ENCODE assay signal across 10 cellular contexts in genomic region chr2:102235491-102235890, GRCh38. TPM values are rescaled to one million over a fixed set of nuclear protein-coding genes. Genes with fewer than 3 reads are reported as not detected.
DNase-seq lines count a peak whose midpoint lies in the region; ATAC-seq and TF ChIP-seq lines count a peak whose summit lies in the region.
"Had no signal": no experiment of that assay in that cellular context is flagged by ENCODE, and none has a peak within 500 bp of the region (broad histone marks: within the 10 kb centered on the region; RNA-seq: fewer than 3 reads in every experiment).

No MANE protein-coding gene starts in this region.

- no peak overlapping the region for H3K27ac ChIP-seq in MM.1S (ENCODE audit: low read length)
- H3K27ac ChIP-seq in neutrophil = peak overlapping the region; percentile 33
- no peak overlapping the region for H3K27ac ChIP-seq in effector memory CD4-positive, alpha-beta T cell (ENCODE audit: insufficient read depth, low read length, poor library complexity, severe bottlenecking)

- H3K4me1 Mint-ChIP-seq in activated CD4-positive, alpha-beta T cell treated with anti-CD3 and anti-CD28 coated beads, Interleukin-2, amount 10 ng/mL, durations not matched to agents 24 days and 14 days = peaks cover 36% of the 10 kb centered on the region
- peaks cover 29% of the 10 kb centered on the region for H3K4me1 Mint-ChIP-seq in activated CD4-positive, alpha-beta T cell treated with anti-CD3 and anti-CD28 coated beads, Interleukin-2, amount 10 ng/mL, durations not matched to agents 7 days and 5 days
- H3K4me1 Mint-ChIP-seq in dendritic cell treated with granulocyte-macrophage colony-stimulating factor and Interleukin-4, amounts not matched to agents 40 ng/mL and 50 ng/mL, for 4 days (ENCODE audit: low read depth) = peaks cover 51% of the 10 kb centered on the region

- H3K79me2 ChIP-seq in MM.1S (ENCODE audit: low read length) = no peaks in the 10 kb centered on the region

- TF ChIP-seq CTCF in MM.1S (IDR thresholded peaks at IDR 0.05; ENCODE audit: low read length) (peak; percentile 28), neutrophil (IDR thresholded peaks at IDR 0.05) (peak; percentile 38)

- no peaks in the 10 kb centered on the region for H3K9me2 ChIP-seq in MM.1S (replicated peaks; ENCODE audit: insufficient read depth, low read length)

- H3K27ac Mint-ChIP-seq in activated CD4-positive, alpha-beta T cell treated with anti-CD3 and anti-CD28 coated beads, Interleukin-2, amount 10 ng/mL, durations not matched to agents 24 days and 14 days = no peak overlapping the region
- no peak overlapping the region for H3K27ac Mint-ChIP-seq in activated CD4-positive, alpha-beta T cell treated with anti-CD3 and anti-CD28 coated beads, Interleukin-2, amount 10 ng/mL, durations not matched to agents 7 days and 5 days
- H3K27ac Mint-ChIP-seq in dendritic cell treated with granulocyte-macrophage colony-stimulating factor and Interleukin-4, amounts not matched to agents 40 ng/mL and 50 ng/mL, for 4 days = peak overlapping the region; percentile 55
- H3K27ac Mint-ChIP-seq: CD8-positive, alpha-beta memory T cell had no signal

- H2AFZ ChIP-seq in MM.1S (ENCODE audit: low read length) = no peak overlapping the region

- H3K4me3 Mint-ChIP-seq in activated CD4-positive, alpha-beta T cell treated with anti-CD3 and anti-CD28 coated beads, Interleukin-2, amount 10 ng/mL, durations not matched to agents 24 days and 14 days = no peak overlapping the region
- H3K4me3 Mint-ChIP-seq in activated CD4-positive, alpha-beta T cell treated with anti-CD3 and anti-CD28 coated beads, Interleukin-2, amount 10 ng/mL, durations not matched to agents 7 days and 5 days = no peak overlapping the region
- no peak overlapping the region for H3K4me3 Mint-ChIP-seq in dendritic cell treated with granulocyte-macrophage colony-stimulating factor and Interleukin-4, amounts not matched to agents 40 ng/mL and 50 ng/mL, for 4 days
- H3K4me3 Mint-ChIP-seq: CD8-positive, alpha-beta memory T cell had no signal

- H3K27me3 ChIP-seq in MM.1S (replicated peaks; ENCODE audit: insufficient read depth, low read length) (no peaks in the 10 kb centered on the region), neutrophil (no peaks in the 10 kb centered on the region)
- no peaks in the 10 kb centered on the region for H3K27me3 ChIP-seq in effector memory CD4-positive, alpha-beta T cell (replicated peaks; ENCODE audit: control insufficient read depth, insufficient read depth, low read length, poor library complexity, severe bottlenecking)

- intact Hi-C loops in activated CD4-positive, alpha-beta T cell treated with anti-CD3 and anti-CD28 coated beads, Interleukin-2, amount 10 ng/mL, durations not matched to agents 24 days and 14 days (cut with micrococcal nuclease) = loop anchor here (2.0 kb wide), 1 partner anchor 207 kb away; no protein-coding TSS in a partner anchor
- intact Hi-C loops in dendritic cell treated with granulocyte-macrophage colony-stimulating factor and Interleukin-4, amounts not matched to agents 40 ng/mL and 50 ng/mL, for 4 days (cut with micrococcal nuclease) = no loop called here

- H3K4me3 ChIP-seq in MM.1S (ENCODE audit: low read length) (no peak overlapping the region), neutrophil (ENCODE audit: low read depth in 1 of 2, low read length in 1 of 2) (no peak overlapping the region)
- no peak overlapping the region for H3K4me3 ChIP-seq in effector memory CD4-positive, alpha-beta T cell (ENCODE audit: insufficient read depth, low read depth, low read length, poor library complexity, severe bottlenecking)

- no peaks in the 10 kb centered on the region for H3K36me3 ChIP-seq in MM.1S (replicated peaks; ENCODE audit: insufficient read depth, low read length)
- no peaks in the 10 kb centered on the region for H3K36me3 ChIP-seq in neutrophil
- no peaks in the 10 kb centered on the region for H3K36me3 ChIP-seq in effector memory CD4-positive, alpha-beta T cell (ENCODE audit: control insufficient read depth, insufficient read depth, low read length)

- no peak overlapping the region for H3K4me2 ChIP-seq in MM.1S (ENCODE audit: low read depth, low read length)

- H3K4me1 ChIP-seq in MM.1S (ENCODE audit: low read length) = peaks cover 4% of the 10 kb centered on the region
- H3K4me1 ChIP-seq in neutrophil (ENCODE audit: control insufficient read depth in 1 of 2, insufficient read depth in 1 of 2, low read depth in 1 of 2, low read length in 1 of 2) = peaks cover 22 to 24% of the 10 kb centered on the region in 2 experiments
- peaks cover under 1% of the 10 kb centered on the region for H3K4me1 ChIP-seq in effector memory CD4-positive, alpha-beta T cell (ENCODE audit: control insufficient read depth, insufficient read depth, low read length, poor library complexity, severe bottlenecking)

- H3K9me3 ChIP-seq in MM.1S (replicated peaks; ENCODE audit: insufficient read depth, low read length) (no peaks in the 10 kb centered on the region), neutrophil (no peaks in the 10 kb centered on the region)
- H3K9me3 ChIP-seq in effector memory CD4-positive, alpha-beta T cell (ENCODE audit: control insufficient read depth, low read length) = no peaks in the 10 kb centered on the region

- CTCF ChIA-PET in activated CD4-positive, alpha-beta T cell treated with anti-CD3 and anti-CD28 coated beads, Interleukin-2, amount 10 ng/mL, durations not matched to agents 7 days and 5 days (lab: Charles Lee) = interaction anchor here (0.8 to 2.7 kb wide), 9 partner anchors 9 to 230 kb away, joined by 3 to 10 read pairs (median 5); no protein-coding TSS in a partner anchor

- DNase-seq in activated CD4-positive, alpha-beta T cell treated with anti-CD3 and anti-CD28 coated beads, Interleukin-2, amount 10 ng/mL, durations not matched to agents 24 days and 14 days = peak; percentile 77
- DNase-seq in activated CD4-positive, alpha-beta T cell treated with anti-CD3 and anti-CD28 coated beads, Interleukin-2, amount 10 ng/mL, durations not matched to agents 7 days and 5 days = no peak
- DNase-seq in MM.1S (no peak), NCI-H1092 treated with DMSO at 0.1 percent for 48 hours (lab: John Stamatoyannopoulos, UW) (no peak)
- DNase-seq in effector memory CD4-positive, alpha-beta T cell = no peak
- DNase-seq: NCI-H1417 treated with DMSO at 0.1 percent for 48 hours had no signal

- POLR2A ChIA-PET in activated CD4-positive, alpha-beta T cell treated with anti-CD3 and anti-CD28 coated beads, Interleukin-2, amount 10 ng/mL, durations not matched to agents 7 days and 5 days (lab: Charles Lee) = no interaction called here

- H3F3A ChIP-seq in MM.1S (ENCODE audit: insufficient read depth, low read length) = no peaks in the 10 kb centered on the region

- no peaks in the 10 kb centered on the region for H4K20me1 ChIP-seq in MM.1S (ENCODE audit: insufficient read depth, low read length)

- no peaks in the 10 kb centered on the region for H3K27me3 Mint-ChIP-seq in activated CD4-positive, alpha-beta T cell treated with anti-CD3 and anti-CD28 coated beads, Interleukin-2, amount 10 ng/mL, durations not matched to agents 24 days and 14 days
- H3K27me3 Mint-ChIP-seq in activated CD4-positive, alpha-beta T cell treated with anti-CD3 and anti-CD28 coated beads, Interleukin-2, amount 10 ng/mL, durations not matched to agents 7 days and 5 days = no peaks in the 10 kb centered on the region
- peaks cover 4% of the 10 kb centered on the region for H3K27me3 Mint-ChIP-seq in dendritic cell treated with granulocyte-macrophage colony-stimulating factor and Interleukin-4, amounts not matched to agents 40 ng/mL and 50 ng/mL, for 4 days
- H3K27me3 Mint-ChIP-seq: CD8-positive, alpha-beta memory T cell had no signal

- peaks cover 8% of the 10 kb centered on the region for H3K9me3 Mint-ChIP-seq in activated CD4-positive, alpha-beta T cell treated with anti-CD3 and anti-CD28 coated beads, Interleukin-2, amount 10 ng/mL, durations not matched to agents 24 days and 14 days
- peaks cover 6% of the 10 kb centered on the region for H3K9me3 Mint-ChIP-seq in activated CD4-positive, alpha-beta T cell treated with anti-CD3 and anti-CD28 coated beads, Interleukin-2, amount 10 ng/mL, durations not matched to agents 7 days and 5 days
- no peaks in the 10 kb centered on the region for H3K9me3 Mint-ChIP-seq in dendritic cell treated with granulocyte-macrophage colony-stimulating factor and Interleukin-4, amounts not matched to agents 40 ng/mL and 50 ng/mL, for 4 days
- H3K9me3 Mint-ChIP-seq: CD8-positive, alpha-beta memory T cell had no signal

- H3K9ac ChIP-seq in MM.1S (ENCODE audit: low read length) = no peak overlapping the region

- no peaks in the 10 kb centered on the region for H3K36me3 Mint-ChIP-seq in activated CD4-positive, alpha-beta T cell treated with anti-CD3 and anti-CD28 coated beads, Interleukin-2, amount 10 ng/mL, durations not matched to agents 24 days and 14 days (ENCODE audit: low read depth)
- peaks cover 3% of the 10 kb centered on the region for H3K36me3 Mint-ChIP-seq in activated CD4-positive, alpha-beta T cell treated with anti-CD3 and anti-CD28 coated beads, Interleukin-2, amount 10 ng/mL, durations not matched to agents 7 days and 5 days (ENCODE audit: low read depth)
- H3K36me3 Mint-ChIP-seq in dendritic cell treated with granulocyte-macrophage colony-stimulating factor and Interleukin-4, amounts not matched to agents 40 ng/mL and 50 ng/mL, for 4 days (ENCODE audit: low read depth) = peaks cover 14% of the 10 kb centered on the region
- H3K36me3 Mint-ChIP-seq: CD8-positive, alpha-beta memory T cell had no signal

- ATAC-seq in GM21717 (IDR thresholded peaks at IDR 0.05; ENCODE audit: unreplicated experiment) = no peak

RNA-seq across cellular contexts. Expression of gene IL1RL2, which starts 48.7 kb away (rescaled TPM):
- 0.09 and 0.12 TPM in 2 replicates for total RNA-seq in activated CD4-positive, alpha-beta T cell treated with anti-CD3 and anti-CD28 coated beads, Interleukin-2, amount 10 ng/mL, durations not matched to agents 24 days and 14 days
- not detected for total RNA-seq in activated CD4-positive, alpha-beta T cell treated with anti-CD3 and anti-CD28 coated beads, Interleukin-2, amount 10 ng/mL, durations not matched to agents 7 days and 5 days
